Comparison of ENCODE assay signal across 1 cellular context in genomic region chr3:172101107-172101506, GRCh38.
A peak's percentile ranks its signal among the peaks of the same experiment; 100 is the strongest.
TF ChIP-seq lines count a peak whose summit lies in the region.

No MANE protein-coding gene starts in this region.

TF ChIP-seq in HepG2, 621 proteins besides CTCF, POLR2A, EP300 and RAD21 (continued from another document and continues in another):
- TF ChIP-seq, protein P1, sequence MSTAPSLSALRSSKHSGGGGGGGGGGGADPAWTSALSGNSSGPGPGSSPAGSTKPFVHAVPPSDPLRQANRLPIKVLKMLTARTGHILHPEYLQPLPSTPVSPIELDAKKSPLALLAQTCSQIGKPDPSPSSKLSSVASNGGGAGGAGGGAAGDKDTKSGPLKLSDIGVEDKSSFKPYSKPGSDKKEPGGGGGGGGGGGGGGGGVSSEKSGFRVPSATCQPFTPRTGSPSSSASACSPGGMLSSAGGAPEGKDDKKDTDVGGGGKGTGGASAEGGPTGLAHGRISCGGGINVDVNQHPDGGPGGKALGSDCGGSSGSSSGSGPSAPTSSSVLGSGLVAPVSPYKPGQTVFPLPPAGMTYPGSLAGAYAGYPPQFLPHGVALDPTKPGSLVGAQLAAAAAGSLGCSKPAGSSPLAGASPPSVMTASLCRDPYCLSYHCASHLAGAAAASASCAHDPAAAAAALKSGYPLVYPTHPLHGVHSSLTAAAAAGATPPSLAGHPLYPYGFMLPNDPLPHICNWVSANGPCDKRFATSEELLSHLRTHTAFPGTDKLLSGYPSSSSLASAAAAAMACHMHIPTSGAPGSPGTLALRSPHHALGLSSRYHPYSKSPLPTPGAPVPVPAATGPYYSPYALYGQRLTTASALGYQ (CRISPR knock-in tag; IDR thresholded peaks at IDR 0.05), result peak; percentile 78
- no peak for TF ChIP-seq ZNF207 (IDR thresholded peaks at IDR 0.05; ENCODE audit: borderline replicate concordance)
- TF ChIP-seq, protein P2, sequence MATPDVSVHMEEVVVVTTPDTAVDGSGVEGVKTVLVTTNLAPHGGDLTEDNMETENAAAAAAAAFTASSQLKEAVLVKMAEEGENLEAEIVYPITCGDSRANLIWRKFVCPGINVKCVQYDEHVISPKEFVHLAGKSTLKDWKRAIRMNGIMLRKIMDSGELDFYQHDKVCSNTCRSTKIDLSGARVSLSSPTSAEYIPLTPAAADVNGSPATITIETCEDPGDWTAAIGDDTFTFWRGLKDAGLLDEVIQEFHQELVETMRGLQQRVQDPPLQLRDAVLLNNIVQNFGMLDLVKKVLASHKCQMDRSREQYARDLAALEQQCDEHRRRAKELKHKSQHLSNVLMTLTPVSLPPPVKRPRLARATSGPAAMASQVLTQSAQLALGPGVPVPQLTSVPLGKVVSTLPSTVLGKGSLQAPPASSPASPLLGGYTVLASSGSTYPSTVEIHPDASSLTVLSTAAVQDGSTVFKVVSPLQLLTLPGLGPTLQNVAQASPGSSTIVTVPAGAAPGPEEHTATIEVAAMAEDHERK (CRISPR knock-in tag; IDR thresholded peaks at IDR 0.05; ENCODE audit: low read depth), result no peak
- TF ChIP-seq ZFP91 (CRISPR knock-in tag; IDR thresholded peaks at IDR 0.05; ENCODE audit: borderline replicate concordance), result no peak
- no peak for TF ChIP-seq ZBTB7A (CRISPR knock-in tag; IDR thresholded peaks at IDR 0.05)
- TF ChIP-seq, protein P3, sequence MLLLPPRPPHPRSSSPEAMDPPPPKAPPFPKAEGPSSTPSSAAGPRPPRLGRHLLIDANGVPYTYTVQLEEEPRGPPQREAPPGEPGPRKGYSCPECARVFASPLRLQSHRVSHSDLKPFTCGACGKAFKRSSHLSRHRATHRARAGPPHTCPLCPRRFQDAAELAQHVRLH (CRISPR knock-in tag; IDR thresholded peaks at IDR 0.05; ENCODE audit: borderline replicate concordance, low read depth), result no peak
- no peak for TF ChIP-seq HHEX (CRISPR knock-in tag; IDR thresholded peaks at IDR 0.05)
- peak; percentile 89; the same call in 1 of the 2 replicates for TF ChIP-seq SIX1 (CRISPR knock-in tag; IDR thresholded peaks at IDR 0.05; ENCODE audit: borderline replicate concordance)
- peak; percentile 51; the same call in 1 of the 2 replicates for TF ChIP-seq ATF1 (CRISPR knock-in tag; IDR thresholded peaks at IDR 0.05)
- peak; percentile 97 for TF ChIP-seq MEF2D (CRISPR knock-in tag; IDR thresholded peaks at IDR 0.05)
- TF ChIP-seq SAP130 (CRISPR knock-in tag; IDR thresholded peaks at IDR 0.05; ENCODE audit: low read depth), result peak; percentile 92
- no peak for TF ChIP-seq ZNF557 (CRISPR knock-in tag; IDR thresholded peaks at IDR 0.05)
- TF ChIP-seq EZH2 (conservative IDR thresholded peaks at IDR 0.05; ENCODE audit: low read depth, low read length), result no peak
- TF ChIP-seq PCBP1 (IDR thresholded peaks at IDR 0.05; ENCODE audit: borderline replicate concordance, low read depth, low read length), result no peak
- TF ChIP-seq IKZF1 (IDR thresholded peaks at IDR 0.05), result no peak
- TF ChIP-seq ZSCAN30 (CRISPR knock-in tag; IDR thresholded peaks at IDR 0.05), result no peak
- no peak for TF ChIP-seq FIP1L1 (IDR thresholded peaks at IDR 0.05; ENCODE audit: borderline replicate concordance, insufficient read depth, low read depth, low read length)
- TF ChIP-seq ZFP36 (IDR thresholded peaks at IDR 0.05; ENCODE audit: borderline replicate concordance, low read depth, low read length, partially characterized antibody), result no peak
- TF ChIP-seq YEATS2 (CRISPR knock-in tag; IDR thresholded peaks at IDR 0.05; ENCODE audit: borderline replicate concordance), result no peak
- TF ChIP-seq, protein P4, sequence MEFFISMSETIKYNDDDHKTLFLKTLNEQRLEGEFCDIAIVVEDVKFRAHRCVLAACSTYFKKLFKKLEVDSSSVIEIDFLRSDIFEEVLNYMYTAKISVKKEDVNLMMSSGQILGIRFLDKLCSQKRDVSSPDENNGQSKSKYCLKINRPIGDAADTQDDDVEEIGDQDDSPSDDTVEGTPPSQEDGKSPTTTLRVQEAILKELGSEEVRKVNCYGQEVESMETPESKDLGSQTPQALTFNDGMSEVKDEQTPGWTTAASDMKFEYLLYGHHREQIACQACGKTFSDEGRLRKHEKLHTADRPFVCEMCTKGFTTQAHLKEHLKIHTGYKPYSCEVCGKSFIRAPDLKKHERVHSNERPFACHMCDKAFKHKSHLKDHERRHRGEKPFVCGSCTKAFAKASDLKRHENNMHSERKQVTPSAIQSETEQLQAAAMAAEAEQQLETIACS (CRISPR knock-in tag; IDR thresholded peaks at IDR 0.05), result no peak
- TF ChIP-seq DR1 (CRISPR knock-in tag; IDR thresholded peaks at IDR 0.05), result no peak
- TF ChIP-seq MEIS1 (CRISPR knock-in tag; IDR thresholded peaks at IDR 0.05; ENCODE audit: borderline replicate concordance), result no peak
- TF ChIP-seq ZNF362 (CRISPR knock-in tag; IDR thresholded peaks at IDR 0.05; ENCODE audit: borderline replicate concordance), result peak; percentile 53; the same call in 1 of the 2 replicates
- no peak for TF ChIP-seq PCBP2 (optimal IDR thresholded peaks at IDR 0.05; ENCODE audit: low read depth, low read length, poor library complexity, severe bottlenecking)
- TF ChIP-seq ZNF737 (CRISPR knock-in tag; IDR thresholded peaks at IDR 0.05; ENCODE audit: borderline replicate concordance), result no peak
- TF ChIP-seq BRF2 (CRISPR knock-in tag; IDR thresholded peaks at IDR 0.05), result no peak
- TF ChIP-seq SMYD3 (CRISPR knock-in tag; IDR thresholded peaks at IDR 0.05), result no peak
- TF ChIP-seq, protein P5, sequence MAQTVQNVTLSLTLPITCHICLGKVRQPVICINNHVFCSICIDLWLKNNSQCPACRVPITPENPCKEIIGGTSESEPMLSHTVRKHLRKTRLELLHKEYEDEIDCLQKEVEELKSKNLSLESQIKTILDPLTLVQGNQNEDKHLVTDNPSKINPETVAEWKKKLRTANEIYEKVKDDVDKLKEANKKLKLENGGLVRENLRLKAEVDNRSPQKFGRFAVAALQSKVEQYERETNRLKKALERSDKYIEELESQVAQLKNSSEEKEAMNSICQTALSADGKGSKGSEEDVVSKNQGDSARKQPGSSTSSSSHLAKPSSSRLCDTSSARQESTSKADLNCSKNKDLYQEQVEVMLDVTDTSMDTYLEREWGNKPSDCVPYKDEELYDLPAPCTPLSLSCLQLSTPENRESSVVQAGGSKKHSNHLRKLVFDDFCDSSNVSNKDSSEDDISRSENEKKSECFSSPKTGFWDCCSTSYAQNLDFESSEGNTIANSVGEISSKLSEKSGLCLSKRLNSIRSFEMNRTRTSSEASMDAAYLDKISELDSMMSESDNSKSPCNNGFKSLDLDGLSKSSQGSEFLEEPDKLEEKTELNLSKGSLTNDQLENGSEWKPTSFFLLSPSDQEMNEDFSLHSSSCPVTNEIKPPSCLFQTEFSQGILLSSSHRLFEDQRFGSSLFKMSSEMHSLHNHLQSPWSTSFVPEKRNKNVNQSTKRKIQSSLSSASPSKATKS (CRISPR knock-in tag; IDR thresholded peaks at IDR 0.05), result no peak
- peak; percentile 68 for TF ChIP-seq ZNF331 (CRISPR knock-in tag; IDR thresholded peaks at IDR 0.05)
- no peak for TF ChIP-seq ZNF274 (CRISPR knock-in tag; IDR thresholded peaks at IDR 0.05)
- no peak for TF ChIP-seq ZNF746 (CRISPR knock-in tag; IDR thresholded peaks at IDR 0.05)
- no peak for TF ChIP-seq ELF1 (CRISPR knock-in tag; IDR thresholded peaks at IDR 0.05)
- 0 out of 2 replicates have a peak, but pooled peaks have one; percentile 23 for TF ChIP-seq TFDP2 (CRISPR knock-in tag; IDR thresholded peaks at IDR 0.05)
- peak; percentile 80 for TF ChIP-seq PHF21A (CRISPR knock-in tag; IDR thresholded peaks at IDR 0.05)
- no peak for TF ChIP-seq CERS6 (CRISPR knock-in tag; IDR thresholded peaks at IDR 0.05)
- no peak for TF ChIP-seq CBX2 (IDR thresholded peaks at IDR 0.05; ENCODE audit: low read depth, low read length)
- TF ChIP-seq CBX2 (CRISPR knock-in tag; IDR thresholded peaks at IDR 0.05; ENCODE audit: low read depth), result no peak
- TF ChIP-seq, protein P6, sequence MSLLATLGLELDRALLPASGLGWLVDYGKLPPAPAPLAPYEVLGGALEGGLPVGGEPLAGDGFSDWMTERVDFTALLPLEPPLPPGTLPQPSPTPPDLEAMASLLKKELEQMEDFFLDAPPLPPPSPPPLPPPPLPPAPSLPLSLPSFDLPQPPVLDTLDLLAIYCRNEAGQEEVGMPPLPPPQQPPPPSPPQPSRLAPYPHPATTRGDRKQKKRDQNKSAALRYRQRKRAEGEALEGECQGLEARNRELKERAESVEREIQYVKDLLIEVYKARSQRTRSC (CRISPR knock-in tag; IDR thresholded peaks at IDR 0.05; ENCODE audit: low read depth), result no peak
- no peak for TF ChIP-seq RFX3 (CRISPR knock-in tag; IDR thresholded peaks at IDR 0.05)
- no peak for TF ChIP-seq ARHGAP35 (CRISPR knock-in tag; IDR thresholded peaks at IDR 0.05; ENCODE audit: borderline replicate concordance)
- TF ChIP-seq FOSL2 (CRISPR knock-in tag; IDR thresholded peaks at IDR 0.05), result peak; percentile 61; the same call in 1 of the 2 replicates
- no peak for TF ChIP-seq AKNA (CRISPR knock-in tag; IDR thresholded peaks at IDR 0.05; ENCODE audit: borderline replicate concordance)
